25 cellular contexts compared by ENCODE assay signal in genomic region chr1:5142389-5142788, GRCh38.
"Had no signal": no experiment of that assay in that cellular context is flagged by ENCODE, and none has a peak within 500 bp of the region (broad histone marks: within the 10 kb centered on the region; RNA-seq: fewer than 3 reads in every experiment).

No MANE protein-coding gene starts in this region.

- H3K4me1 Mint-ChIP-seq: immature natural killer cell; stimulated activated memory B cell treated with anti-CD40 and anti-IgM and Interleukin-4, amounts not matched to agents 10 μg/mL and 1 μg/mL and 100 μg/mL, for 72 hours had no signal

- H3K36me3 Mint-ChIP-seq: immature natural killer cell; naive thymus-derived CD8-positive, alpha-beta T cell; stimulated activated memory B cell treated with anti-CD40 and anti-IgM and Interleukin-4, amounts not matched to agents 10 μg/mL and 1 μg/mL and 100 μg/mL, for 72 hours had no signal

- H3K27me3 ChIP-seq: testis, tibial nerve, upper lobe of left lung had no signal

- H3K36me3 ChIP-seq: lower lobe of right lung, prostate gland, sigmoid colon, tibial nerve, upper lobe of left lung had no signal

- H3K4me1 ChIP-seq: lower lobe of right lung, prostate gland, sigmoid colon, testis, tibial nerve, upper lobe of left lung had no signal

- H3K27ac ChIP-seq: coronary artery, lower lobe of right lung, prostate gland, sigmoid colon, testis, tibial nerve, upper lobe of left lung had no signal

- ATAC-seq: effector memory CD8-positive, alpha-beta T cell; left colon; left ventricle myocardium superior; lower lobe of right lung; naive thymus-derived CD8-positive, alpha-beta T cell; right cardiac atrium; stimulated activated memory B cell treated with anti-CD40 and anti-IgM and Interleukin-4, amounts not matched to agents 10 μg/mL and 1 μg/mL and 100 μg/mL, for 72 hours; stimulated activated naive CD8-positive, alpha-beta T cell treated with anti-CD3 and anti-CD28 coated beads, Interleukin-15, Interleukin-2, amounts not matched to agents 100 U/mL and 50 U/mL, for 24 hours had no signal

- H3K27ac Mint-ChIP-seq: effector memory CD8-positive, alpha-beta T cell; immature natural killer cell; naive thymus-derived CD8-positive, alpha-beta T cell; nephron progenitor cell; stimulated activated memory B cell treated with anti-CD40 and anti-IgM and Interleukin-4, amounts not matched to agents 10 μg/mL and 1 μg/mL and 100 μg/mL, for 72 hours had no signal

- DNase-seq: dermis blood vessel endothelial cell; effector memory CD8-positive, alpha-beta T cell; erythroblast; hypothalamus; immature natural killer cell; islet precursor cell; kidney glomerular epithelial cell; left colon; left ventricle myocardium superior; lower lobe of right lung; naive thymus-derived CD8-positive, alpha-beta T cell; nephron progenitor cell; nucleus accumbens; right cardiac atrium; sigmoid colon; stimulated activated CD4-positive, alpha-beta T cell treated with anti-CD3 and anti-CD28 coated beads, Interleukin-2, amount 100 ng/mL, for 24 hours; stimulated activated CD4-positive, alpha-beta T cell treated with anti-CD3 and anti-CD28 coated beads, Interleukin-4, amount 100 ng/mL, for 24 hours; stimulated activated naive CD8-positive, alpha-beta T cell treated with anti-CD3 and anti-CD28 coated beads, Interleukin-15, Interleukin-2, amounts not matched to agents 100 U/mL and 50 U/mL, for 24 hours; substantia nigra; testis had no signal

- H3K9me3 ChIP-seq: lower lobe of right lung, prostate gland, sigmoid colon, testis, tibial nerve, upper lobe of left lung had no signal

- H3K4me3 ChIP-seq: coronary artery, lower lobe of right lung, prostate gland, sigmoid colon, testis, tibial nerve, upper lobe of left lung had no signal

- H3K9me3 Mint-ChIP-seq: effector memory CD8-positive, alpha-beta T cell; immature natural killer cell; naive thymus-derived CD8-positive, alpha-beta T cell; nephron progenitor cell; stimulated activated memory B cell treated with anti-CD40 and anti-IgM and Interleukin-4, amounts not matched to agents 10 μg/mL and 1 μg/mL and 100 μg/mL, for 72 hours had no signal

- H3K4me3 Mint-ChIP-seq: effector memory CD8-positive, alpha-beta T cell; immature natural killer cell; naive thymus-derived CD8-positive, alpha-beta T cell; nephron progenitor cell; stimulated activated memory B cell treated with anti-CD40 and anti-IgM and Interleukin-4, amounts not matched to agents 10 μg/mL and 1 μg/mL and 100 μg/mL, for 72 hours had no signal
